Comparison of ENCODE assay signal across 8 cellular contexts in genomic region chr3:186109897-186110803, GRCh38. TPM values are rescaled to one million over a fixed set of nuclear protein-coding genes. Genes with fewer than 3 reads are reported as not detected.
A peak's percentile ranks its signal among the peaks of the same experiment; 100 is the strongest.
DNase-seq lines count a peak whose midpoint lies in the region; ATAC-seq and TF ChIP-seq lines count a peak whose summit lies in the region.

No MANE protein-coding gene starts in this region.

- H3K9me3 ChIP-seq in gastroesophageal sphincter (no peaks in the 10 kb centered on the region), psoas muscle (no peaks in the 10 kb centered on the region)

- intact Hi-C loops in activated CD8-positive, alpha-beta T cell treated with anti-CD3 and anti-CD28 coated beads for 36 hours (cut with micrococcal nuclease) = loop anchor here (5.0 to 10.0 kb wide), 2 partner anchors 48 to 135 kb away; no protein-coding TSS in a partner anchor
- intact Hi-C loops in psoas muscle (cut with DNase I) = loop anchor here (2.0 to 5.0 kb wide), 5 partner anchors 52 to 168 kb away; no protein-coding TSS in a partner anchor

- peaks cover 35% of the 10 kb centered on the region for H3K4me1 Mint-ChIP-seq in GM23338
- peaks cover 31% of the 10 kb centered on the region for H3K4me1 Mint-ChIP-seq in activated CD8-positive, alpha-beta T cell treated with anti-CD3 and anti-CD28 coated beads for 36 hours (ENCODE audit: low read depth)

- H3K4me2 ChIP-seq in GM23338 = peak overlapping the region; percentile 89

- peaks cover 54% of the 10 kb centered on the region for H3K27me3 Mint-ChIP-seq in GM23338 (ENCODE audit: insufficient read depth, low read depth, poor library complexity)
- H3K27me3 Mint-ChIP-seq in activated CD8-positive, alpha-beta T cell treated with anti-CD3 and anti-CD28 coated beads for 36 hours = peaks cover 81% of the 10 kb centered on the region

- WGBS in gastroesophageal sphincter (ENCODE audit: low coverage in 1 of 2), 2 donors = 5 to 9% methylated on average over 9 to 24 of the region's 35 CpGs
- WGBS in psoas muscle, 3 donors = 5 to 6% (median 6%) methylated on average over 33 to 35 of the region's 35 CpGs

- POLR2A ChIA-PET in activated CD8-positive, alpha-beta T cell treated with anti-CD3 and anti-CD28 coated beads for 36 hours (lab: Charles Lee) = interaction anchor here (0.7 to 1.4 kb wide), 3 partner anchors 12 to 408 kb away, joined by 3 to 5 read pairs (median 4); no protein-coding TSS in a partner anchor

- peak overlapping the region; percentile 4; the same call in 1 of the 2 replicates for H2AFZ ChIP-seq in GM23338

- TF ChIP-seq POLR2A in gastroesophageal sphincter (IDR thresholded peaks at IDR 0.05) = no peak

- peaks cover 75% of the 10 kb centered on the region for H3K27me3 ChIP-seq in GM23338 (ENCODE audit: insufficient read depth)
- peaks cover 5% of the 10 kb centered on the region for H3K27me3 ChIP-seq in gastroesophageal sphincter
- peaks cover 0 to 2% (median 0%) of the 10 kb centered on the region in 3 donors for H3K27me3 ChIP-seq in psoas muscle (ENCODE audit: insufficient read depth in 3 of 3, low read length in 2 of 3)

- H3K4me3 ChIP-seq in GM23338 (peak overlapping the region; percentile 65), gastroesophageal sphincter (peak overlapping the region; percentile 46 to 77), psoas muscle (peak overlapping the region; percentile 88)

- peaks cover 4% of the 10 kb centered on the region; the same call in 2 of the 3 replicates for H3K36me3 Mint-ChIP-seq in GM23338 (ENCODE audit: low read depth)
- no peaks in the 10 kb centered on the region for H3K36me3 Mint-ChIP-seq in activated CD8-positive, alpha-beta T cell treated with anti-CD3 and anti-CD28 coated beads for 36 hours (ENCODE audit: low read depth)

- DNase-seq in AG08395 (ENCODE audit: low spot score) (peak; percentile 25), GM23338 (ENCODE audit: low spot score) (peak; percentile 76), psoas muscle (peak; percentile 33 to 73), amniotic stem cell (lab: John Stamatoyannopoulos, UW) (no peak)
- peak; percentile 7 for DNase-seq in activated CD8-positive, alpha-beta T cell treated with anti-CD3 and anti-CD28 coated beads for 36 hours
- no peak for DNase-seq in NK-92 treated with Interleukin-12 subunit alpha and Interleukin-12 subunit beta, amount 100 ng/mL, for 24 hours (lab: John Stamatoyannopoulos, UW)

- H3F3A ChIP-seq in GM23338 (replicated peaks; ENCODE audit: low read depth) = peaks cover 9% of the 10 kb centered on the region

- H3K36me3 ChIP-seq in GM23338 (ENCODE audit: insufficient read depth) (no peaks in the 10 kb centered on the region), gastroesophageal sphincter (no peaks in the 10 kb centered on the region), psoas muscle (ENCODE audit: insufficient read depth in 1 of 2, low read depth in 1 of 2) (no peaks in the 10 kb centered on the region)

- no peak overlapping the region for H3K27ac ChIP-seq in GM23338 (ENCODE audit: low read depth)
- H3K27ac ChIP-seq in gastroesophageal sphincter = peak overlapping the region; percentile 4 to 79 (median 77)
- peak overlapping the region; percentile 88 for H3K27ac ChIP-seq in psoas muscle

- H3K9me2 ChIP-seq in GM23338 (ENCODE audit: insufficient read depth) = no peaks in the 10 kb centered on the region

- TF ChIP-seq CTCF in GM23338 (conservative IDR thresholded peaks at IDR 0.05; ENCODE audit: low read depth in 2 of 2) = no peak
- TF ChIP-seq CTCF in activated CD8-positive, alpha-beta T cell treated with anti-CD3 and anti-CD28 coated beads for 36 hours (IDR thresholded peaks at IDR 0.05) = no peak
- no peak for TF ChIP-seq CTCF in gastroesophageal sphincter (IDR thresholded peaks at IDR 0.05)
- TF ChIP-seq CTCF in psoas muscle (IDR thresholded peaks at IDR 0.05) = no peak

- H3K79me2 ChIP-seq in GM23338 (replicated peaks; ENCODE audit: insufficient read depth) = peaks cover 24% of the 10 kb centered on the region

- ATAC-seq in GM23338 (peak; percentile 4; the same call in 2 of the 3 replicates), gastroesophageal sphincter (no peak), psoas muscle (peak in 1 of 4 donors; percentile 39), GM18519 (IDR thresholded peaks at IDR 0.05; ENCODE audit: low FRiP score, unreplicated experiment) (no peak)
- no peak for ATAC-seq in activated CD8-positive, alpha-beta T cell treated with anti-CD3 and anti-CD28 coated beads for 36 hours

- TF ChIP-seq EP300 in gastroesophageal sphincter (IDR thresholded peaks at IDR 0.05) = no peak

- CTCF ChIA-PET in activated CD8-positive, alpha-beta T cell treated with anti-CD3 and anti-CD28 coated beads for 36 hours (lab: Charles Lee) = interaction anchor here (1.2 to 3.2 kb wide), 5 partner anchors 9 to 459 kb away, joined by 3 to 9 read pairs (median 4); no protein-coding TSS in a partner anchor

- peak overlapping the region; percentile 94 for H3K4me3 Mint-ChIP-seq in GM23338
- H3K4me3 Mint-ChIP-seq in activated CD8-positive, alpha-beta T cell treated with anti-CD3 and anti-CD28 coated beads for 36 hours = peak overlapping the region; percentile 89

- peak overlapping the region; percentile 92; the same call in 1 of the 2 replicates for H3K27ac Mint-ChIP-seq in GM23338
- H3K27ac Mint-ChIP-seq in activated CD8-positive, alpha-beta T cell treated with anti-CD3 and anti-CD28 coated beads for 36 hours = no peak overlapping the region

- 0 out of 2 replicates have a peak, but pooled peaks cover 12% of the 10 kb centered on the region for H4K20me1 ChIP-seq in GM23338 (replicated peaks; ENCODE audit: insufficient read depth)

- peaks cover 22% of the 10 kb centered on the region for H3K4me1 ChIP-seq in GM23338 (ENCODE audit: insufficient read depth)
- peaks cover 3 to 40% (median 4%) of the 10 kb centered on the region in 3 donors for H3K4me1 ChIP-seq in gastroesophageal sphincter
- peaks cover 7% of the 10 kb centered on the region for H3K4me1 ChIP-seq in psoas muscle

- H3K9me3 Mint-ChIP-seq in GM23338 = no peaks in the 10 kb centered on the region; the same call in 2 of the 3 replicates
- no peaks in the 10 kb centered on the region for H3K9me3 Mint-ChIP-seq in activated CD8-positive, alpha-beta T cell treated with anti-CD3 and anti-CD28 coated beads for 36 hours

TF ChIP-seq in GM23338, 12 proteins besides CTCF, POLR2A, EP300 and RAD21:
- TF ChIP-seq JUNB (IDR thresholded peaks at IDR 0.05; ENCODE audit: unreplicated experiment) (no peak), EZH2 (IDR thresholded peaks at IDR 0.05; ENCODE audit: low read depth, unreplicated experiment) (peak; percentile 6), NANOG (IDR thresholded peaks at IDR 0.05; ENCODE audit: borderline replicate concordance) (0 out of 2 replicates have a peak, but pooled peaks have one; percentile 6), POLR2AphosphoS5 (IDR thresholded peaks at IDR 0.05; ENCODE audit: low read depth) (0 out of 2 replicates have a peak, but pooled peaks have one; percentile 22)
- TF ChIP-seq, protein P1, sequence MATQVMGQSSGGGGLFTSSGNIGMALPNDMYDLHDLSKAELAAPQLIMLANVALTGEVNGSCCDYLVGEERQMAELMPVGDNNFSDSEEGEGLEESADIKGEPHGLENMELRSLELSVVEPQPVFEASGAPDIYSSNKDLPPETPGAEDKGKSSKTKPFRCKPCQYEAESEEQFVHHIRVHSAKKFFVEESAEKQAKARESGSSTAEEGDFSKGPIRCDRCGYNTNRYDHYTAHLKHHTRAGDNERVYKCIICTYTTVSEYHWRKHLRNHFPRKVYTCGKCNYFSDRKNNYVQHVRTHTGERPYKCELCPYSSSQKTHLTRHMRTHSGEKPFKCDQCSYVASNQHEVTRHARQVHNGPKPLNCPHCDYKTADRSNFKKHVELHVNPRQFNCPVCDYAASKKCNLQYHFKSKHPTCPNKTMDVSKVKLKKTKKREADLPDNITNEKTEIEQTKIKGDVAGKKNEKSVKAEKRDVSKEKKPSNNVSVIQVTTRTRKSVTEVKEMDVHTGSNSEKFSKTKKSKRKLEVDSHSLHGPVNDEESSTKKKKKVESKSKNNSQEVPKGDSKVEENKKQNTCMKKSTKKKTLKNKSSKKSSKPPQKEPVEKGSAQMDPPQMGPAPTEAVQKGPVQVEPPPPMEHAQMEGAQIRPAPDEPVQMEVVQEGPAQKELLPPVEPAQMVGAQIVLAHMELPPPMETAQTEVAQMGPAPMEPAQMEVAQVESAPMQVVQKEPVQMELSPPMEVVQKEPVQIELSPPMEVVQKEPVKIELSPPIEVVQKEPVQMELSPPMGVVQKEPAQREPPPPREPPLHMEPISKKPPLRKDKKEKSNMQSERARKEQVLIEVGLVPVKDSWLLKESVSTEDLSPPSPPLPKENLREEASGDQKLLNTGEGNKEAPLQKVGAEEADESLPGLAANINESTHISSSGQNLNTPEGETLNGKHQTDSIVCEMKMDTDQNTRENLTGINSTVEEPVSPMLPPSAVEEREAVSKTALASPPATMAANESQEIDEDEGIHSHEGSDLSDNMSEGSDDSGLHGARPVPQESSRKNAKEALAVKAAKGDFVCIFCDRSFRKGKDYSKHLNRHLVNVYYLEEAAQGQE (IDR thresholded peaks at IDR 0.05; ENCODE audit: unreplicated experiment) = no peak
- TF ChIP-seq, protein P2, sequence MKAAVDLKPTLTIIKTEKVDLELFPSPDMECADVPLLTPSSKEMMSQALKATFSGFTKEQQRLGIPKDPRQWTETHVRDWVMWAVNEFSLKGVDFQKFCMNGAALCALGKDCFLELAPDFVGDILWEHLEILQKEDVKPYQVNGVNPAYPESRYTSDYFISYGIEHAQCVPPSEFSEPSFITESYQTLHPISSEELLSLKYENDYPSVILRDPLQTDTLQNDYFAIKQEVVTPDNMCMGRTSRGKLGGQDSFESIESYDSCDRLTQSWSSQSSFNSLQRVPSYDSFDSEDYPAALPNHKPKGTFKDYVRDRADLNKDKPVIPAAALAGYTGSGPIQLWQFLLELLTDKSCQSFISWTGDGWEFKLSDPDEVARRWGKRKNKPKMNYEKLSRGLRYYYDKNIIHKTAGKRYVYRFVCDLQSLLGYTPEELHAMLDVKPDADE (IDR thresholded peaks at IDR 0.05) = no peak

RNA-seq across cellular contexts. Expression of gene ETV5, which starts 1.3 kb away (rescaled TPM):
- total RNA-seq in GM23338 (2014; rRNA removed; shearing (Covaris generic)) = 48.4 and 57.1 TPM in 2 replicates
- polyA plus RNA-seq in GM23338 (2016; fragmentation: Nextera tagmentation; extraction: Ambion mirVana) (32.2 and 33.5 TPM in 2 replicates), psoas muscle (10 to 100 TPM in 1 of 3 donors, 1 to 10 TPM in 2; 7.9 to 14.4 (median 8.0) TPM)
- 1 to 10 TPM in 1 of 2 experiments, under 1 TPM in 1; 0.68 to 1.4 TPM for total RNA-seq in activated CD8-positive, alpha-beta T cell treated with anti-CD3 and anti-CD28 coated beads for 36 hours
- total RNA-seq in gastroesophageal sphincter (10 to 100 TPM in 2 of 4 donors, 1 to 10 TPM in 2; 5.9 to 15.5 (median 9.7) TPM), psoas muscle (10 to 100 TPM in 2 of 4 donors, 1 to 10 TPM in 2; 7.2 to 47.1 (median 27.3) TPM)

Comparison
In these comparisons a context has a peak if more than half of its experiments do, and no peak if none do; other contexts are left out.
1. DNase-seq: peak in AG08395 (single experiment), GM23338 (single experiment), activated CD8-positive, alpha-beta T cell treated with anti-CD3 and anti-CD28 coated beads for 36 hours (single experiment) and psoas muscle (2 of 2); none in amniotic stem cell (single experiment) and NK-92 treated with Interleukin-12 subunit alpha and Interleukin-12 subunit beta, amount 100 ng/mL, for 24 hours (single experiment).
2. Peak in every context shown above with its lines, with median percentiles within 50 percentile points of each other: H3K4me3 ChIP-seq.